ENCODE assay signal across 10 cellular contexts in genomic region chr2:46548103-46548486, GRCh38. TPM values are rescaled to one million over a fixed set of nuclear protein-coding genes. Genes with fewer than 3 reads are reported as not detected.
DNase-seq lines count a peak whose midpoint lies in the region; ATAC-seq and TF ChIP-seq lines count a peak whose summit lies in the region.
"Had no signal": no experiment of that assay in that cellular context is flagged by ENCODE, and none has a peak within 500 bp of the region (broad histone marks: within the 10 kb centered on the region; RNA-seq: fewer than 3 reads in every experiment).

No MANE protein-coding gene starts in this region.

- intact Hi-C loops in vagina (cut with DNase I): no loop called here

- TF ChIP-seq CTCF in gastroesophageal sphincter (IDR thresholded peaks at IDR 0.05) (no peak), vagina (IDR thresholded peaks at IDR 0.05) (no peak), endothelial cell (IDR thresholded peaks at IDR 0.05; ENCODE audit: unreplicated experiment) (no peak)

- no peak for DNase-seq in activated naive CD8-positive, alpha-beta T cell treated with anti-CD3 and anti-CD28 coated beads, Interleukin-2, amount 50 U/mL, for 24 hours
- no peak for DNase-seq in activated naive CD8-positive, alpha-beta T cell treated with anti-CD3 and anti-CD28 coated beads for 36 hours
- DNase-seq in natural killer cell treated with Interleukin-12 subunit alpha and Interleukin-12 subunit beta and Interleukin-15 and Interleukin-18, amount 100 ng/mL, for 72 hours (ENCODE audit: low spot score): no peak
- DNase-seq in vagina (ENCODE audit: extremely low spot score in 2 of 2): peak; percentile 55 to 85
- DNase-seq in endothelial cell (ENCODE audit: low spot score): no peak
- DNase-seq in NCI-H146 (lab: John Stamatoyannopoulos, UW): no peak
- no peak for DNase-seq in stimulated activated CD4-positive, alpha-beta T cell treated with anti-CD3 and anti-CD28 coated beads, Interleukin-4, amount 100 ng/mL, for 1 hour
- DNase-seq: EL; stimulated activated CD4-positive, alpha-beta T cell treated with anti-CD3 and anti-CD28 coated beads, Interleukin-4, amount 100 ng/mL, for 4 hours had no signal

- no peak for ATAC-seq in activated naive CD8-positive, alpha-beta T cell treated with anti-CD3 and anti-CD28 coated beads, Interleukin-2, amount 50 U/mL, for 24 hours
- no peak for ATAC-seq in gastroesophageal sphincter
- no peak for ATAC-seq in natural killer cell treated with Interleukin-12 subunit alpha and Interleukin-12 subunit beta and Interleukin-15 and Interleukin-18, amount 100 ng/mL, for 72 hours

- peak overlapping the region; percentile 58 to 77 (median 66) for H3K27ac ChIP-seq in gastroesophageal sphincter
- H3K27ac ChIP-seq in vagina: peak overlapping the region; percentile 39

- TF ChIP-seq POLR2A in gastroesophageal sphincter (IDR thresholded peaks at IDR 0.05) (no peak), vagina (IDR thresholded peaks at IDR 0.05) (no peak)

- H3K27me3 ChIP-seq in gastroesophageal sphincter: no peaks in the 10 kb centered on the region
- H3K27me3 ChIP-seq in vagina: no peaks in the 10 kb centered on the region

- WGBS in gastroesophageal sphincter (ENCODE audit: low coverage in 1 of 2), 2 donors: 38 to 49% methylated on average over 1 to 2 of the region's 2 CpGs

- H3K27me3 Mint-ChIP-seq in activated naive CD8-positive, alpha-beta T cell treated with anti-CD3 and anti-CD28 coated beads, Interleukin-2, amount 50 U/mL, for 24 hours: no peaks in the 10 kb centered on the region
- H3K27me3 Mint-ChIP-seq in activated naive CD8-positive, alpha-beta T cell treated with anti-CD3 and anti-CD28 coated beads for 36 hours: no peaks in the 10 kb centered on the region
- no peaks in the 10 kb centered on the region for H3K27me3 Mint-ChIP-seq in natural killer cell treated with Interleukin-12 subunit alpha and Interleukin-12 subunit beta and Interleukin-15 and Interleukin-18, amount 100 ng/mL, for 72 hours
- H3K27me3 Mint-ChIP-seq in endothelial cell (ENCODE audit: unreplicated experiment): peaks cover 2% of the 10 kb centered on the region

- H3K27ac Mint-ChIP-seq in activated naive CD8-positive, alpha-beta T cell treated with anti-CD3 and anti-CD28 coated beads, Interleukin-2, amount 50 U/mL, for 24 hours: peak overlapping the region; percentile 22
- H3K27ac Mint-ChIP-seq in activated naive CD8-positive, alpha-beta T cell treated with anti-CD3 and anti-CD28 coated beads for 36 hours: no peak overlapping the region
- peak overlapping the region; percentile 28 to 83 for H3K27ac Mint-ChIP-seq in natural killer cell treated with Interleukin-12 subunit alpha and Interleukin-12 subunit beta and Interleukin-15 and Interleukin-18, amount 100 ng/mL, for 72 hours
- H3K27ac Mint-ChIP-seq in endothelial cell (ENCODE audit: unreplicated experiment): no peak overlapping the region

- H3K4me3 ChIP-seq in gastroesophageal sphincter (no peak overlapping the region), vagina (no peak overlapping the region)

- peaks cover 67% of the 10 kb centered on the region for H3K4me1 Mint-ChIP-seq in activated naive CD8-positive, alpha-beta T cell treated with anti-CD3 and anti-CD28 coated beads, Interleukin-2, amount 50 U/mL, for 24 hours
- H3K4me1 Mint-ChIP-seq in activated naive CD8-positive, alpha-beta T cell treated with anti-CD3 and anti-CD28 coated beads for 36 hours: peaks cover 61% of the 10 kb centered on the region
- peaks cover 82 to 85% of the 10 kb centered on the region in 2 donors for H3K4me1 Mint-ChIP-seq in natural killer cell treated with Interleukin-12 subunit alpha and Interleukin-12 subunit beta and Interleukin-15 and Interleukin-18, amount 100 ng/mL, for 72 hours (ENCODE audit: low read depth in 2 of 2)
- peaks cover 4% of the 10 kb centered on the region for H3K4me1 Mint-ChIP-seq in endothelial cell (ENCODE audit: unreplicated experiment)

- no peaks in the 10 kb centered on the region for H3K9me3 Mint-ChIP-seq in activated naive CD8-positive, alpha-beta T cell treated with anti-CD3 and anti-CD28 coated beads, Interleukin-2, amount 50 U/mL, for 24 hours
- H3K9me3 Mint-ChIP-seq in activated naive CD8-positive, alpha-beta T cell treated with anti-CD3 and anti-CD28 coated beads for 36 hours: no peaks in the 10 kb centered on the region
- no peaks in the 10 kb centered on the region for H3K9me3 Mint-ChIP-seq in natural killer cell treated with Interleukin-12 subunit alpha and Interleukin-12 subunit beta and Interleukin-15 and Interleukin-18, amount 100 ng/mL, for 72 hours
- no peaks in the 10 kb centered on the region for H3K9me3 Mint-ChIP-seq in endothelial cell (ENCODE audit: unreplicated experiment)

- H3K36me3 ChIP-seq in gastroesophageal sphincter: peaks cover 0 to 21% of the 10 kb centered on the region in 2 donors
- H3K36me3 ChIP-seq in vagina: peaks cover 0 to 3% of the 10 kb centered on the region in 2 donors

- H3K4me3 Mint-ChIP-seq in activated naive CD8-positive, alpha-beta T cell treated with anti-CD3 and anti-CD28 coated beads, Interleukin-2, amount 50 U/mL, for 24 hours: peak overlapping the region; percentile 3
- no peak overlapping the region for H3K4me3 Mint-ChIP-seq in activated naive CD8-positive, alpha-beta T cell treated with anti-CD3 and anti-CD28 coated beads for 36 hours
- peak overlapping the region; percentile 41 for H3K4me3 Mint-ChIP-seq in natural killer cell treated with Interleukin-12 subunit alpha and Interleukin-12 subunit beta and Interleukin-15 and Interleukin-18, amount 100 ng/mL, for 72 hours
- no peak overlapping the region for H3K4me3 Mint-ChIP-seq in endothelial cell (ENCODE audit: unreplicated experiment)

- TF ChIP-seq EP300 in gastroesophageal sphincter (IDR thresholded peaks at IDR 0.05): no peak

- H3K4me1 ChIP-seq in gastroesophageal sphincter (peaks cover 20 to 89% (median 50%) of the 10 kb centered on the region in 3 donors), vagina (peaks cover 87% of the 10 kb centered on the region)

- peaks cover 2% of the 10 kb centered on the region for H3K36me3 Mint-ChIP-seq in activated naive CD8-positive, alpha-beta T cell treated with anti-CD3 and anti-CD28 coated beads, Interleukin-2, amount 50 U/mL, for 24 hours (ENCODE audit: low read depth)
- peaks cover 4% of the 10 kb centered on the region for H3K36me3 Mint-ChIP-seq in activated naive CD8-positive, alpha-beta T cell treated with anti-CD3 and anti-CD28 coated beads for 36 hours
- H3K36me3 Mint-ChIP-seq in natural killer cell treated with Interleukin-12 subunit alpha and Interleukin-12 subunit beta and Interleukin-15 and Interleukin-18, amount 100 ng/mL, for 72 hours: peaks cover 5% of the 10 kb centered on the region
- H3K36me3 Mint-ChIP-seq in endothelial cell (ENCODE audit: low read depth, unreplicated experiment): peaks cover 6% of the 10 kb centered on the region

- H3K9me3 ChIP-seq in gastroesophageal sphincter (no peaks in the 10 kb centered on the region), vagina (no peaks in the 10 kb centered on the region)

RNA-seq across cellular contexts. Expression of gene ATP6V1E2, which starts 5.7 kb away (rescaled TPM):
- 1 to 10 TPM; 5.7 to 8.3 TPM for total RNA-seq in activated naive CD8-positive, alpha-beta T cell treated with anti-CD3 and anti-CD28 coated beads for 36 hours
- total RNA-seq in gastroesophageal sphincter: 1 to 10 TPM; 3.2 to 8.4 (median 5.5) TPM
- total RNA-seq in natural killer cell treated with Interleukin-12 subunit alpha and Interleukin-12 subunit beta and Interleukin-15 and Interleukin-18, amount 100 ng/mL, for 72 hours: 1 to 10 TPM; 3.7 to 7.2 TPM
- 4.2 TPM for total RNA-seq in vagina
- total RNA-seq in endothelial cell (ENCODE audit: unreplicated experiment): 4.4 TPM

RNA-seq across cellular contexts. Expression of gene RHOQ, which starts 5.8 kb away (rescaled TPM):
- 10 to 100 TPM; 15.0 to 15.7 TPM for total RNA-seq in activated naive CD8-positive, alpha-beta T cell treated with anti-CD3 and anti-CD28 coated beads for 36 hours
- total RNA-seq in gastroesophageal sphincter (100 to 1,000 TPM; 105 to 207 (median 144) TPM), vagina (121 TPM), endothelial cell (ENCODE audit: unreplicated experiment) (27.9 TPM)
- 10 to 100 TPM; 36.8 to 49.1 TPM for total RNA-seq in natural killer cell treated with Interleukin-12 subunit alpha and Interleukin-12 subunit beta and Interleukin-15 and Interleukin-18, amount 100 ng/mL, for 72 hours

Comparison
In these comparisons a context has a peak if more than half of its experiments do, and no peak if none do; other contexts are left out.
1. H3K27ac Mint-ChIP-seq: peak in activated naive CD8-positive, alpha-beta T cell treated with anti-CD3 and anti-CD28 coated beads, Interleukin-2, amount 50 U/mL, for 24 hours (single experiment) and natural killer cell treated with Interleukin-12 subunit alpha and Interleukin-12 subunit beta and Interleukin-15 and Interleukin-18, amount 100 ng/mL, for 72 hours (2 of 2); none in activated naive CD8-positive, alpha-beta T cell treated with anti-CD3 and anti-CD28 coated beads for 36 hours (single experiment) and endothelial cell (single experiment).
2. H3K4me3 Mint-ChIP-seq: peak in activated naive CD8-positive, alpha-beta T cell treated with anti-CD3 and anti-CD28 coated beads, Interleukin-2, amount 50 U/mL, for 24 hours (single experiment) and natural killer cell treated with Interleukin-12 subunit alpha and Interleukin-12 subunit beta and Interleukin-15 and Interleukin-18, amount 100 ng/mL, for 72 hours (single experiment); none in activated naive CD8-positive, alpha-beta T cell treated with anti-CD3 and anti-CD28 coated beads for 36 hours (single experiment) and endothelial cell (single experiment).
3. DNase-seq: peak in vagina (2 of 2); none in activated naive CD8-positive, alpha-beta T cell treated with anti-CD3 and anti-CD28 coated beads, Interleukin-2, amount 50 U/mL, for 24 hours (single experiment), activated naive CD8-positive, alpha-beta T cell treated with anti-CD3 and anti-CD28 coated beads for 36 hours (single experiment), natural killer cell treated with Interleukin-12 subunit alpha and Interleukin-12 subunit beta and Interleukin-15 and Interleukin-18, amount 100 ng/mL, for 72 hours (single experiment), endothelial cell (single experiment), NCI-H146 (single experiment) and stimulated activated CD4-positive, alpha-beta T cell treated with anti-CD3 and anti-CD28 coated beads, Interleukin-4, amount 100 ng/mL, for 1 hour (single experiment).